ENCODE assay signal across 8 cellular contexts in genomic region chr12:121711925-121712461, GRCh38. TPM values are rescaled to one million over a fixed set of nuclear protein-coding genes. Genes with fewer than 3 reads are reported as not detected.
DNase-seq lines count a peak whose midpoint lies in the region; ATAC-seq, FAIRE-seq and TF ChIP-seq lines count a peak whose summit lies in the region.

No MANE protein-coding gene starts in this region.

- H3K27me3 ChIP-seq in Caco-2 (replicated peaks; ENCODE audit: control insufficient read depth, insufficient read depth, low read length) (no peaks in the 10 kb centered on the region), dorsolateral prefrontal cortex (no peaks in the 10 kb centered on the region), lung (ENCODE audit: control insufficient read depth, insufficient read depth) (no peaks in the 10 kb centered on the region), tibial artery (no peaks in the 10 kb centered on the region)

- H3K4me3 ChIP-seq in Caco-2 (ENCODE audit: low read depth, low read length) = peak overlapping the region; percentile 98
- H3K4me3 ChIP-seq in SK-N-MC = peak overlapping the region; percentile 96
- peak overlapping the region; percentile 62 to 99 (median 96) for H3K4me3 ChIP-seq in dorsolateral prefrontal cortex
- peak overlapping the region; percentile 86 for H3K4me3 ChIP-seq in lung
- peak overlapping the region; percentile 69 to 98 for H3K4me3 ChIP-seq in tibial artery

- H3K9me3 ChIP-seq in Caco-2 (peaks cover 10% of the 10 kb centered on the region), SK-N-MC (ENCODE audit: low read depth, low read length) (no peaks in the 10 kb centered on the region), lung (ENCODE audit: control insufficient read depth in 2 of 2, insufficient read depth in 1 of 2, low read length in 1 of 2) (no peaks in the 10 kb centered on the region), tibial artery (no peaks in the 10 kb centered on the region)

- POLR2A ChIA-PET in Caco-2 (lab: Charles Lee) = interaction anchor here (0.8 to 1.0 kb wide), 2 partner anchors 37 to 82 kb away, joined by 4 to 5 read pairs; no protein-coding TSS in a partner anchor

- peak overlapping the region; percentile 81 for H3K4me3 Mint-ChIP-seq in Caco-2 (ENCODE audit: unreplicated experiment)

- CTCF ChIA-PET in Caco-2 (lab: Charles Lee) = interaction anchor here (0.9 to 1.9 kb wide), 7 partner anchors 13 to 82 kb away, joined by 3 to 11 read pairs (median 7); partner anchors contain the start of gene RHOF

- DNase-seq in Caco-2 = peak; percentile 43 to 47
- no peak for DNase-seq in SK-N-MC (ENCODE audit: low read depth, low spot score)
- DNase-seq in dorsolateral prefrontal cortex = peak in 3 of 10 donors; percentile 13 to 50 (median 22)
- DNase-seq in lung (ENCODE audit: low spot score) = peak; percentile 33
- peak in 1 of 2 donors; percentile 69 for DNase-seq in tibial artery
- DNase-seq in RCC 7860 (ENCODE audit: low spot score) = no peak

- peak overlapping the region; percentile 91 for H3K9ac ChIP-seq in SK-N-MC (ENCODE audit: insufficient read length)

- H3K4me1 ChIP-seq in Caco-2 (peaks cover 35% of the 10 kb centered on the region), lung (ENCODE audit: control insufficient read depth in 2 of 2, insufficient read depth in 2 of 2, low read length in 2 of 2) (peaks cover 0 to 8% of the 10 kb centered on the region in 2 donors), tibial artery (peaks cover 0 to 19% (median 16%) of the 10 kb centered on the region in 4 donors)

- peak overlapping the region; percentile 94 for H3K27ac Mint-ChIP-seq in Caco-2 (ENCODE audit: unreplicated experiment)

- H3K36me3 ChIP-seq in Caco-2 (ENCODE audit: control insufficient read depth, insufficient read depth, low read length) = no peaks in the 10 kb centered on the region
- H3K36me3 ChIP-seq in SK-N-MC (ENCODE audit: insufficient read depth, low read length) = peaks cover 5% of the 10 kb centered on the region; the same call in 1 of the 2 replicates
- H3K36me3 ChIP-seq in lung (ENCODE audit: control insufficient read depth in 2 of 2, insufficient read depth in 2 of 2, low read length in 2 of 2) = no peaks in the 10 kb centered on the region
- no peaks in the 10 kb centered on the region for H3K36me3 ChIP-seq in tibial artery

- H3K27ac ChIP-seq in SK-N-MC (no peak overlapping the region), dorsolateral prefrontal cortex (peak overlapping the region in 47 of 59 donors; percentile 15 to 88 (median 70)), lung (ENCODE audit: low read depth in 1 of 2, low read length in 1 of 2) (peak overlapping the region; percentile 88 to 94), tibial artery (peak overlapping the region; percentile 76)

- BruUV-seq in Caco-2 (replicated peaks; lab: Mats Ljungman, UMichigan) = TSS peak; percentile 84

- ATAC-seq in GM19455 (IDR thresholded peaks at IDR 0.05; ENCODE audit: unreplicated experiment) (peak; percentile 33), HG03460 (IDR thresholded peaks at IDR 0.05; ENCODE audit: unreplicated experiment) (peak; percentile 26), lung (ENCODE audit: insufficient read depth, low FRiP score) (peak; percentile 7)

- intact Hi-C loops in Caco-2 (cut with micrococcal nuclease; ENCODE audit: unreplicated experiment) (loop anchor here (1.0 to 5.0 kb wide), 2 partner anchors 25 to 175 kb away; partner anchors contain the start of gene PSMD9), dorsolateral prefrontal cortex (cut with DNase I) (loop anchor here in 1 of 2 donors (1.0 to 5.0 kb wide), 2 partner anchors 25 to 40 kb away; no protein-coding TSS in a partner anchor), tibial artery (cut with DNase I; ENCODE audit: low total_unique reads) (loop anchor here (5.0 kb wide), 1 partner anchor 40 kb away; no protein-coding TSS in a partner anchor)

- 1 to 2% methylated on average over 20 of the region's 20 CpGs for WGBS in lung, 2 donors

- H3K9me3 Mint-ChIP-seq in Caco-2 (ENCODE audit: unreplicated experiment) = no peaks in the 10 kb centered on the region

- peaks cover 41% of the 10 kb centered on the region for H3K36me3 Mint-ChIP-seq in Caco-2 (ENCODE audit: insufficient read depth, unreplicated experiment)

- H3K4me1 Mint-ChIP-seq in Caco-2 (ENCODE audit: low read depth, unreplicated experiment) = peaks cover 17% of the 10 kb centered on the region

- no peaks in the 10 kb centered on the region for H3K27me3 Mint-ChIP-seq in Caco-2 (ENCODE audit: insufficient read depth, unreplicated experiment)

- no peak for FAIRE-seq in RCC 7860 (lab: Jason Lieb, UNC)

- TF ChIP-seq CTCF in Caco-2 (IDR thresholded peaks at IDR 0.05; ENCODE audit: insufficient read depth in 1 of 2, low read depth in 1 of 2, low read length in 1 of 2, severe bottlenecking in 1 of 2, unreplicated experiment in 1 of 2) (no peak), dorsolateral prefrontal cortex (IDR thresholded peaks at IDR 0.05 in 54 of 56, conservative IDR thresholded peaks at IDR 0.05 in 2 of 56; ENCODE audit: low read depth in 1 of 56, partially characterized antibody in 56 of 56) (no peak), lung (IDR thresholded peaks at IDR 0.05; ENCODE audit: control extremely low read depth, extremely low read depth) (no peak), tibial artery (IDR thresholded peaks at IDR 0.05) (no peak)

RNA-seq across cellular contexts. Expression of gene TMEM120B, which starts 0.6 kb away (rescaled TPM):
- total RNA-seq in Caco-2 (2022) = 15.5 and 15.9 TPM in 2 replicates
- 10 to 100 TPM in 119 of 120 experiments, 1 to 10 TPM in 1; 10.0 to 30.1 (median 19.2) TPM for total RNA-seq in dorsolateral prefrontal cortex
- total RNA-seq in lung = 10 to 100 TPM in 1 of 2 donors, 1 to 10 TPM in 1; 3.9 to 17.7 TPM
- polyA plus RNA-seq in lung = 10 to 100 TPM in 1 of 2 donors, 1 to 10 TPM in 1; 5.6 to 10.5 TPM

RNA-seq across cellular contexts. Expression of gene MORN3, which starts 42.5 kb away (rescaled TPM):
- total RNA-seq in Caco-2 (2022) = 21.8 and 36.5 TPM in 2 replicates
- total RNA-seq in dorsolateral prefrontal cortex = 10 to 100 TPM in 1 of 120 experiments, 1 to 10 TPM in 119; 1.5 to 11.8 (median 3.9) TPM
- 1 to 10 TPM; 2.4 to 5.8 TPM for total RNA-seq in lung
- polyA plus RNA-seq in lung = 1 to 10 TPM; 2.8 to 3.2 TPM

Comparison
In these comparisons a context has a peak if more than half of its experiments do, and no peak if none do; other contexts are left out.
1. DNase-seq: peak in Caco-2 (2 of 2) and lung (single experiment); none in SK-N-MC (single experiment) and RCC 7860 (single experiment).
2. Peak in every context shown above with its lines, with median percentiles within 50 percentile points of each other: H3K4me3 ChIP-seq and ATAC-seq.